ENCODE assay signal across 18 cellular contexts in the genomic region with DNA sequence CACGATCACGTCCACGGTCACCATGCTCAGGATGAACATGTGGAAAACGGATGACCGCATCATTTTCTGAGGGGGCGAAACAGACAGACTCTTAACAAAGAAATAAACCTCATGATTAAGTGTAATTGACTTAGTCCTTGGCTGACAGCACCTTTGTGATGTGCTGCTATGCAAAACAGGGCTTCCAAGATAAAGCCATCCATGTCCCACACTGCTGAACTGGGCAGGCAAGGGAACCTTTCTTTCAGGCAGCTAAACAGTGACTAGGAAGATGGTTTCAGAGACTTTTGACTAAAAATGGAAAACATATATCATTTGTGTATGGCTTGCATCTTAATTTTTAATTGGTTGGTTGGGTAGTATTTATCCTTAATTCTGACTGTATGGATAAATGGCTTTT.
DNase-seq lines count a peak whose midpoint lies in the region; ATAC-seq, FAIRE-seq and TF ChIP-seq lines count a peak whose summit lies in the region.
"Had no signal": no experiment of that assay in that cellular context is flagged by ENCODE, and none has a peak within 500 bp of the region (broad histone marks: within the 10 kb centered on the region; RNA-seq: fewer than 3 reads in every experiment).

No MANE protein-coding gene starts in this region.

- H3K4me3 Mint-ChIP-seq in activated T-cell treated with anti-CD3 and anti-CD28 coated beads, Interleukin-2, amount 50 U/mL, for 24 hours, result no peak overlapping the region
- H3K4me3 Mint-ChIP-seq in stimulated activated naive CD8-positive, alpha-beta T cell treated with anti-CD3 and anti-CD28 coated beads, Interleukin-15, amount 100 ng/mL, for 72 hours, result no peak overlapping the region
- H3K4me3 Mint-ChIP-seq: activated CD4-positive, alpha-beta T cell treated with anti-CD3 and anti-CD28 coated beads for 36 hours had no signal

- H3K27ac Mint-ChIP-seq in activated T-cell treated with anti-CD3 and anti-CD28 coated beads, Interleukin-2, amount 50 U/mL, for 24 hours, result peak overlapping the region; percentile 58
- no peak overlapping the region for H3K27ac Mint-ChIP-seq in stimulated activated naive CD8-positive, alpha-beta T cell treated with anti-CD3 and anti-CD28 coated beads, Interleukin-15, amount 100 ng/mL, for 72 hours
- H3K27ac Mint-ChIP-seq: activated CD4-positive, alpha-beta T cell treated with anti-CD3 and anti-CD28 coated beads for 36 hours; IgD-negative memory B cell had no signal

- TF ChIP-seq POLR2A in endothelial cell of umbilical vein (IDR thresholded peaks at IDR 0.05; ENCODE audit: low read depth, low read length), result no peak

- H3K27me3 Mint-ChIP-seq in activated T-cell treated with anti-CD3 and anti-CD28 coated beads, Interleukin-2, amount 50 U/mL, for 24 hours, result peaks cover 12% of the 10 kb centered on the region
- H3K27me3 Mint-ChIP-seq in stimulated activated naive CD8-positive, alpha-beta T cell treated with anti-CD3 and anti-CD28 coated beads, Interleukin-15, amount 100 ng/mL, for 72 hours, result peaks cover 28% of the 10 kb centered on the region

- no peak for TF ChIP-seq CTCF in endothelial cell of umbilical vein (IDR thresholded peaks at IDR 0.05; ENCODE audit: extremely low read depth in 1 of 2, insufficient read depth in 1 of 2, low read depth in 1 of 2, low read length in 2 of 2)

- H4K20me1 ChIP-seq in endothelial cell of umbilical vein (replicated peaks; ENCODE audit: control insufficient read depth, extremely low read depth, insufficient read depth, low read length), result no peaks in the 10 kb centered on the region

- H3K27ac ChIP-seq in endothelial cell of umbilical vein (ENCODE audit: insufficient read depth, low read depth, low read length), result peak overlapping the region; percentile 72
- H3K27ac ChIP-seq: C4-2B, right atrium auricular region had no signal

- H3K4me3 ChIP-seq in endothelial cell of umbilical vein (replicated peaks in 1 of 3; ENCODE audit: insufficient read depth in 1 of 3, low read depth in 1 of 3, low read length in 3 of 3), result no peak overlapping the region
- no peak overlapping the region for H3K4me3 ChIP-seq in H7 (ENCODE audit: insufficient read depth, low read depth, low read length)
- H3K4me3 ChIP-seq: HAP-1, right atrium auricular region had no signal

- ATAC-seq in stimulated activated naive CD8-positive, alpha-beta T cell treated with anti-CD3 and anti-CD28 coated beads, Interleukin-15, amount 100 ng/mL, for 72 hours, result peak; percentile 11
- ATAC-seq: esophagus mucosa had no signal

- BruUV-seq in endothelial cell of umbilical vein (replicated peaks; lab: Mats Ljungman, UMichigan), result TSS peak; percentile 97

- peaks cover 8% of the 10 kb centered on the region for H3K4me1 Mint-ChIP-seq in activated T-cell treated with anti-CD3 and anti-CD28 coated beads, Interleukin-2, amount 50 U/mL, for 24 hours (ENCODE audit: low read depth)
- peaks cover 14% of the 10 kb centered on the region for H3K4me1 Mint-ChIP-seq in stimulated activated naive CD8-positive, alpha-beta T cell treated with anti-CD3 and anti-CD28 coated beads, Interleukin-15, amount 100 ng/mL, for 72 hours
- H3K4me1 Mint-ChIP-seq: IgD-negative memory B cell had no signal

- no peaks in the 10 kb centered on the region for H3K9me1 ChIP-seq in endothelial cell of umbilical vein (replicated peaks; ENCODE audit: control insufficient read depth, extremely low read depth, insufficient read depth, low read length)

- POLR2A ChIA-PET in endothelial cell of umbilical vein (lab: Charles Lee), result no interaction called here

- dilution Hi-C loops in endothelial cell of umbilical vein (cut with MboI; ENCODE audit: extremely low pct_ligation_motif_present, low sequenced_read_pairs), result no loop called here

- no peak overlapping the region for H2AFZ ChIP-seq in endothelial cell of umbilical vein (ENCODE audit: low read depth, low read length)

- H3K9ac ChIP-seq in endothelial cell of umbilical vein (replicated peaks; ENCODE audit: extremely low read depth, insufficient read depth, low read length), result no peak overlapping the region

- H3K27me3 ChIP-seq in endothelial cell of umbilical vein (ENCODE audit: control insufficient read depth in 2 of 2, insufficient read depth in 2 of 2, low read length in 2 of 2), result no peaks in the 10 kb centered on the region
- H3K27me3 ChIP-seq in H7 (ENCODE audit: control insufficient read depth, insufficient read depth, low read length), result no peaks in the 10 kb centered on the region
- H3K27me3 ChIP-seq: right atrium auricular region had no signal

- H3K9me3 Mint-ChIP-seq in activated T-cell treated with anti-CD3 and anti-CD28 coated beads, Interleukin-2, amount 50 U/mL, for 24 hours, result peaks cover 2% of the 10 kb centered on the region
- no peaks in the 10 kb centered on the region for H3K9me3 Mint-ChIP-seq in stimulated activated naive CD8-positive, alpha-beta T cell treated with anti-CD3 and anti-CD28 coated beads, Interleukin-15, amount 100 ng/mL, for 72 hours

- FAIRE-seq in endothelial cell of umbilical vein (lab: Jason Lieb, UNC), result no peak

- no peak for DNase-seq in activated T-cell treated with anti-CD3 and anti-CD28 coated beads, Interleukin-2, amount 50 U/mL, for 24 hours
- DNase-seq in activated T-cell treated with anti-CD3 and anti-CD28 coated beads, Interleukin-2, amount 50 U/mL, for 48 hours, result no peak
- DNase-seq in RPMI7951 (ENCODE audit: low read depth) (peak; percentile 14), endothelial cell of umbilical vein (ENCODE audit: low read depth, low spot score) (no peak), H7 (no peak), C1 segment of cervical spinal cord (lab: John Stamatoyannopoulos, UW) (no peak), NAMALWA (ENCODE audit: low spot score) (no peak)
- DNase-seq in stimulated activated naive CD8-positive, alpha-beta T cell treated with anti-CD3 and anti-CD28 coated beads, Interleukin-15, amount 100 ng/mL, for 72 hours, result no peak
- DNase-seq: activated gamma-delta T cell, DMS 273 treated with DMSO at 0.1 percent for 48 hours, left cardiac atrium, occipital lobe had no signal

- no peaks in the 10 kb centered on the region for H3K9me3 ChIP-seq in endothelial cell of umbilical vein (replicated peaks; ENCODE audit: control insufficient read depth, insufficient read depth, low read length)
- H3K9me3 ChIP-seq: HAP-1, right atrium auricular region had no signal

- intact Hi-C loops in endothelial cell of umbilical vein (cut with micrococcal nuclease), result loop anchor here (1.0 kb wide), 1 partner anchor 47 kb away; no protein-coding TSS in a partner anchor

- no peaks in the 10 kb centered on the region for H3K79me2 ChIP-seq in endothelial cell of umbilical vein (ENCODE audit: control insufficient read depth, insufficient read depth, low read length)

- no peaks in the 10 kb centered on the region for H3K36me3 ChIP-seq in endothelial cell of umbilical vein (ENCODE audit: control insufficient read depth in 2 of 2, extremely low read depth in 1 of 2, insufficient read depth in 2 of 2, low read length in 2 of 2)
- no peaks in the 10 kb centered on the region for H3K36me3 ChIP-seq in H7 (replicated peaks; ENCODE audit: control insufficient read depth, insufficient read depth, low read length)
- H3K36me3 ChIP-seq: HAP-1, right atrium auricular region had no signal

- H3K36me3 Mint-ChIP-seq in activated T-cell treated with anti-CD3 and anti-CD28 coated beads, Interleukin-2, amount 50 U/mL, for 24 hours (ENCODE audit: low read depth), result no peaks in the 10 kb centered on the region
- H3K36me3 Mint-ChIP-seq: IgD-negative memory B cell had no signal

- peaks cover 9% of the 10 kb centered on the region for H3K4me1 ChIP-seq in endothelial cell of umbilical vein (ENCODE audit: control insufficient read depth, extremely low read depth, insufficient read depth, low read length)
- H3K4me1 ChIP-seq: HAP-1, right atrium auricular region had no signal

- CTCF ChIA-PET in endothelial cell of umbilical vein (lab: Charles Lee), result interaction anchor here (0.6 to 1.2 kb wide), 2 partner anchors 9 to 30 kb away, joined by 3 read pairs; no protein-coding TSS in a partner anchor

- no peak overlapping the region for H3K4me2 ChIP-seq in endothelial cell of umbilical vein (ENCODE audit: insufficient read depth, low read length)

TF ChIP-seq in endothelial cell of umbilical vein, 7 proteins besides CTCF, POLR2A, EP300 and RAD21:
- TF ChIP-seq POLR2AphosphoS5 (IDR thresholded peaks at IDR 0.05; ENCODE audit: insufficient read depth, low read depth, low read length) (no peak), EZH2 (IDR thresholded peaks at IDR 0.05; ENCODE audit: borderline replicate concordance, low read depth, low read length, severe bottlenecking) (no peak), MYC (IDR thresholded peaks at IDR 0.05; ENCODE audit: low read depth, low read length) (no peak)
